In the genomic region with DNA sequence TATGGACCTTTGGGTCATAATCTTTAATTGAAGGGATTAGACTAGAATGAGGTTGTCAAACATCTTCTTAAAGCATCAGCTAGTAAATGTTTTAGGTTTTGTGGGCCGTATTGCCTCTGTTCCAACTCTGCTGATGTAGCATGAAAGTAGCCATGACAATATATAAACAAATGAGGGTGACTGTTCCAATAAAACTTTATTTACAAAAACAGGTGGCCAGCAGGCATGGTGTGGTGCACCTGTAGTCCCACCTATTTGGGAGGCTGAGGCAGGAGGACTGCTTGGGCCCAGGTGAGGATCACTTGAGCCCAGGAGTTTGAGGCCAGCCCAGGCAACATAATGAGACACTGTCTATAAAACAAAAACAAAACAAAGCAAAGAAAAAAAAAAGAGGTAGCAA, we compare ENCODE assay signal across 1 cellular context.
TF ChIP-seq lines count a peak whose summit lies in the region.

No MANE protein-coding gene starts in this region.

TF ChIP-seq in GM12878, 131 proteins besides CTCF, POLR2A, EP300 and RAD21:
- TF ChIP-seq ZNF622 (IDR thresholded peaks at IDR 0.05), result no peak
- TF ChIP-seq SMC3 (IDR thresholded peaks at IDR 0.05; ENCODE audit: borderline replicate concordance, low read length), result no peak
- no peak for TF ChIP-seq HDAC6 (IDR thresholded peaks at IDR 0.05; ENCODE audit: unreplicated experiment)
- no peak for TF ChIP-seq IKZF2 (IDR thresholded peaks at IDR 0.05)
- no peak for TF ChIP-seq BMI1 (IDR thresholded peaks at IDR 0.05; ENCODE audit: borderline replicate concordance)
- TF ChIP-seq YBX1 (IDR thresholded peaks at IDR 0.05), result no peak
- peak; percentile 74 for TF ChIP-seq ZBTB40 (IDR thresholded peaks at IDR 0.05; ENCODE audit: borderline replicate concordance)
